9 cellular contexts compared by ENCODE assay signal in the genomic region with DNA sequence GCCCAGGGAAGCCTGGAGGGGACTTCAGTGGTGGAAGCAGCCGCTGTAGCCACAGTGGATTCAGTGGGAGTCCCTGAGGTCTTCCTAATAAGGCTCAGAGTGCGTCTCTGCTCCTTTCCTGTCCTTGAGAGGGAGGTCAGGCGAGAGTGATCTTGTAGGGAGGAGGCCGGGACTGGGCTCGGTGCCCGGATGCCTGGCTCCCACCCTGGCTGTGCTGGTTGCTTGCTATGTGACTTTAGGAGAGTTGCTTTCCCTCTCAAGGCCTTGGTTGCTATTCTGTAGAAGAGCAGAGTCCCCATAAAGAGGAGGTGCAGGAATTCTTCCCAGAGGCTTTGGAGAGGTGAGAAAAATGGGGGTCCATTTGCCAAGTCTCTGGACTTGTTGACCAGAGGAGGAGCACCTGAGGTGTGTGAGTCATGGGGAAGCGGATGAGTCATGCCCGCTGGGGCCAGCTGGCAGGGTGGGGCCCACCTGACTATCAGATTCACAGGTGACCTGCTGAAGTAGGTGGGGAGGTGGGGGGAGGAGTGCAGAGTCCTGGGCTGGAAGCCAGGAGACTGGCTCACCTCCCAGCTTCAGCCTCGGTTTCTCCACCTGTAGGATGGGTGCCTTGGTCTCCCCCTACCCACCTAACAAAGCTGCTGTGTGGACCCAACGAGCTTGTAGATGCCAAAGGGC. TPM values are rescaled to one million over a fixed set of nuclear protein-coding genes. Genes with fewer than 3 reads are reported as not detected.
DNase-seq lines count a peak whose midpoint lies in the region; ATAC-seq lines count a peak whose summit lies in the region.
"Had no signal": no experiment of that assay in that cellular context is flagged by ENCODE, and none has a peak within 500 bp of the region (broad histone marks: within the 10 kb centered on the region; RNA-seq: fewer than 3 reads in every experiment).

No MANE protein-coding gene starts in this region.

- CTCF ChIA-PET in naive thymus-derived CD4-positive, alpha-beta T cell (lab: Charles Lee) = no interaction called here

- H3K27me3 Mint-ChIP-seq in naive thymus-derived CD4-positive, alpha-beta T cell = no peaks in the 10 kb centered on the region
- H3K27me3 Mint-ChIP-seq in effector memory CD8-positive, alpha-beta T cell = no peaks in the 10 kb centered on the region
- H3K27me3 Mint-ChIP-seq: activated naive CD8-positive, alpha-beta T cell treated with anti-CD3 and anti-CD28 coated beads, Interleukin-2, amount 10 ng/mL, durations not matched to agents 7 days and 5 days had no signal

- peak overlapping the region in 1 of 10 donors; percentile 2 for H3K4me3 Mint-ChIP-seq in naive thymus-derived CD4-positive, alpha-beta T cell
- H3K4me3 Mint-ChIP-seq in effector memory CD8-positive, alpha-beta T cell = no peak overlapping the region
- H3K4me3 Mint-ChIP-seq: activated naive CD8-positive, alpha-beta T cell treated with anti-CD3 and anti-CD28 coated beads, Interleukin-2, amount 10 ng/mL, durations not matched to agents 7 days and 5 days had no signal

- no peaks in the 10 kb centered on the region for H3K27me3 ChIP-seq in rectal smooth muscle tissue (ENCODE audit: control insufficient read depth, insufficient read depth, low read length)
- H3K27me3 ChIP-seq in naive thymus-derived CD4-positive, alpha-beta T cell (ENCODE audit: control insufficient read depth in 2 of 2, insufficient read depth in 2 of 2, low read length in 2 of 2) = no peaks in the 10 kb centered on the region

- POLR2A ChIA-PET in naive thymus-derived CD4-positive, alpha-beta T cell (lab: Charles Lee) = no interaction called here

- peaks cover 3% of the 10 kb centered on the region for H3K36me3 ChIP-seq in rectal smooth muscle tissue (ENCODE audit: control insufficient read depth, insufficient read depth, low read length)
- H3K36me3 ChIP-seq in naive thymus-derived CD4-positive, alpha-beta T cell (ENCODE audit: control insufficient read depth in 2 of 3, insufficient read depth in 3 of 3, low read length in 3 of 3) = no peaks in the 10 kb centered on the region

- peak overlapping the region; percentile 3 for H3K9ac ChIP-seq in rectal smooth muscle tissue (ENCODE audit: low read length)

- peak overlapping the region; percentile 100 for H3K27ac ChIP-seq in rectal smooth muscle tissue (ENCODE audit: low read depth, low read length)
- no peak overlapping the region for H3K27ac ChIP-seq in naive thymus-derived CD4-positive, alpha-beta T cell (ENCODE audit: low read depth, low read length)

- no peaks in the 10 kb centered on the region for H3K9me3 ChIP-seq in naive thymus-derived CD4-positive, alpha-beta T cell (ENCODE audit: control insufficient read depth in 2 of 3, low read length in 3 of 3)

- H3K4me1 ChIP-seq in rectal smooth muscle tissue (ENCODE audit: control insufficient read depth, insufficient read depth, low read length) = peaks cover 96% of the 10 kb centered on the region
- no peaks in the 10 kb centered on the region for H3K4me1 ChIP-seq in naive thymus-derived CD4-positive, alpha-beta T cell (ENCODE audit: control insufficient read depth in 2 of 2, insufficient read depth in 2 of 2, low read length in 2 of 2)

- peaks cover 0 to 23% (median 13%) of the 10 kb centered on the region in 7 donors for H3K4me1 Mint-ChIP-seq in naive thymus-derived CD4-positive, alpha-beta T cell
- peaks cover 4 to 5% of the 10 kb centered on the region in 2 donors for H3K4me1 Mint-ChIP-seq in effector memory CD8-positive, alpha-beta T cell (ENCODE audit: low read depth in 2 of 2)

- peak overlapping the region; percentile 24 for H3K4me3 ChIP-seq in rectal smooth muscle tissue (ENCODE audit: low read length)
- H3K4me3 ChIP-seq in naive thymus-derived CD4-positive, alpha-beta T cell (ENCODE audit: low read length) = no peak overlapping the region

- H3K9me3 Mint-ChIP-seq in naive thymus-derived CD4-positive, alpha-beta T cell = no peaks in the 10 kb centered on the region
- no peaks in the 10 kb centered on the region for H3K9me3 Mint-ChIP-seq in effector memory CD8-positive, alpha-beta T cell
- H3K9me3 Mint-ChIP-seq: activated naive CD8-positive, alpha-beta T cell treated with anti-CD3 and anti-CD28 coated beads, Interleukin-2, amount 10 ng/mL, durations not matched to agents 7 days and 5 days had no signal

- peak; percentile 61 for DNase-seq in ELF-1 (ENCODE audit: low read depth, low spot score)
- peak; percentile 37 for DNase-seq in RKO (ENCODE audit: low spot score)
- peak; percentile 67 for DNase-seq in glomerular visceral epithelial cell (ENCODE audit: extremely low spot score)
- no peak for DNase-seq in naive thymus-derived CD4-positive, alpha-beta T cell
- DNase-seq in effector memory CD8-positive, alpha-beta T cell = no peak
- DNase-seq: activated naive CD8-positive, alpha-beta T cell treated with anti-CD3 and anti-CD28 coated beads, Interleukin-2, amount 10 ng/mL, durations not matched to agents 7 days and 5 days had no signal

- no peak overlapping the region for H3K27ac Mint-ChIP-seq in naive thymus-derived CD4-positive, alpha-beta T cell
- no peak overlapping the region for H3K27ac Mint-ChIP-seq in effector memory CD8-positive, alpha-beta T cell

- no peak for ATAC-seq in GM18873 (IDR thresholded peaks at IDR 0.05; ENCODE audit: low FRiP score, unreplicated experiment)
- no peak for ATAC-seq in naive thymus-derived CD4-positive, alpha-beta T cell
- no peak for ATAC-seq in effector memory CD8-positive, alpha-beta T cell (replicated peaks)
- no peak for ATAC-seq in GM18870 (IDR thresholded peaks at IDR 0.05; ENCODE audit: unreplicated experiment)

- intact Hi-C loops in naive thymus-derived CD4-positive, alpha-beta T cell (cut with micrococcal nuclease) = no loop called here

- peaks cover 0 to 11% (median 0%) of the 10 kb centered on the region in 5 donors for H3K36me3 Mint-ChIP-seq in naive thymus-derived CD4-positive, alpha-beta T cell
- no peaks in the 10 kb centered on the region for H3K36me3 Mint-ChIP-seq in effector memory CD8-positive, alpha-beta T cell (ENCODE audit: insufficient read depth)

RNA-seq across cellular contexts. Expression of gene GSN, which starts 13.8 kb away (rescaled TPM):
- 10 to 100 TPM in 1 of 5 experiments, 1 to 10 TPM in 4; 4.2 to 34.6 (median 7.8) TPM for total RNA-seq in naive thymus-derived CD4-positive, alpha-beta T cell
- 1 to 10 TPM; 2.9 to 3.9 TPM for polyA plus RNA-seq in naive thymus-derived CD4-positive, alpha-beta T cell

Comparison
In these comparisons a context has a peak if more than half of its experiments do, and no peak if none do; other contexts are left out.
1. DNase-seq: peak in ELF-1 (single experiment), RKO (single experiment) and glomerular visceral epithelial cell (single experiment); none in naive thymus-derived CD4-positive, alpha-beta T cell (0 of 9) and effector memory CD8-positive, alpha-beta T cell (0 of 3).